In the genomic region with DNA sequence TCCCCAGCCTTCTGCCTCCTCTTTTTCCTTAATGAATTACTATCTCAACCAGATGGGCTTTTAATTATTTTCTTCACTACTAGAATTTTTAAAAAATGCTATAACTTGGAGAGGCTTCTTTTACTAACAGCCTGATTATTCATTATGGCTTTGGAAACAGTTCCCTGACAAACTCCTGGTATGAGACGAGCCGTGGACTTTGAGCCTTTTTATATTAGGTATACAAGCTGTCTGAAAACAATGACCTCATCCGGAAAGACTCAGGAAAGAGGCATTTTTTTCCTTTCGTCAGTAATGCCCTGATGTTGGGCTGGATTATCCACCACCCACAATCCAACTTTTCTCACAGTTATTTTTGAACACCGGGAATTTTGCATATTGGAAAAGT, we compare ENCODE assay signal across 10 cellular contexts. TPM values are rescaled to one million over a fixed set of nuclear protein-coding genes. Genes with fewer than 3 reads are reported as not detected.
DNase-seq lines count a peak whose midpoint lies in the region; ATAC-seq and TF ChIP-seq lines count a peak whose summit lies in the region.
"Had no signal": no experiment of that assay in that cellular context is flagged by ENCODE, and none has a peak within 500 bp of the region (broad histone marks: within the 10 kb centered on the region; RNA-seq: fewer than 3 reads in every experiment).

No MANE protein-coding gene starts in this region.

- TF ChIP-seq CTCF in foreskin fibroblast (IDR thresholded peaks at IDR 0.05; ENCODE audit: low read depth, low read length) (no peak), parathyroid adenoma (IDR thresholded peaks at IDR 0.05) (no peak)

- no peaks in the 10 kb centered on the region for H3K79me2 ChIP-seq in parathyroid adenoma

- no peak overlapping the region for H3K9ac ChIP-seq in parathyroid adenoma

- peak; percentile 73 for ATAC-seq in SK-N-SH treated with all-trans-retinoic acid at 6 μM for 48 hours
- no peak for ATAC-seq in HG03045 (IDR thresholded peaks at IDR 0.05; ENCODE audit: unreplicated experiment)
- no peak for ATAC-seq in naive thymus-derived CD4-positive, alpha-beta T cell
- no peak for ATAC-seq in HG03460 (IDR thresholded peaks at IDR 0.05; ENCODE audit: unreplicated experiment)

- H3K27me3 ChIP-seq in parathyroid adenoma (ENCODE audit: control insufficient read depth, insufficient read depth, low read length): no peaks in the 10 kb centered on the region
- no peaks in the 10 kb centered on the region for H3K27me3 ChIP-seq in naive thymus-derived CD4-positive, alpha-beta T cell (ENCODE audit: control insufficient read depth in 2 of 2, insufficient read depth in 2 of 2, low read length in 2 of 2)

- H2AFZ ChIP-seq in parathyroid adenoma: no peak overlapping the region

- no peaks in the 10 kb centered on the region for H3K9me3 ChIP-seq in parathyroid adenoma (ENCODE audit: control insufficient read depth, low read length)
- no peaks in the 10 kb centered on the region for H3K9me3 ChIP-seq in naive thymus-derived CD4-positive, alpha-beta T cell (ENCODE audit: control insufficient read depth in 2 of 3, low read length in 3 of 3)

- H3K27ac ChIP-seq in parathyroid adenoma: no peak overlapping the region
- H3K27ac ChIP-seq in naive thymus-derived CD4-positive, alpha-beta T cell (ENCODE audit: low read depth, low read length): no peak overlapping the region
- H3K27ac ChIP-seq: VCaP had no signal

- POLR2A ChIA-PET in naive thymus-derived CD4-positive, alpha-beta T cell (lab: Charles Lee): no interaction called here

- in situ Hi-C loops in Caki2 (cut with HindIII; ENCODE audit: low pct_unique_long_range_greater_than_20kb, low sequenced_read_pairs): no loop called here

- no peak overlapping the region for H3K27ac Mint-ChIP-seq in naive thymus-derived CD4-positive, alpha-beta T cell

- H3K4me1 Mint-ChIP-seq in naive thymus-derived CD4-positive, alpha-beta T cell: peaks cover 0 to 3% (median 0%) of the 10 kb centered on the region in 7 donors

- H3K27me3 Mint-ChIP-seq in naive thymus-derived CD4-positive, alpha-beta T cell: peaks cover 0 to 19% (median 0%) of the 10 kb centered on the region in 5 donors

- intact Hi-C loops in naive thymus-derived CD4-positive, alpha-beta T cell (cut with micrococcal nuclease): no loop called here

- peak overlapping the region; percentile 9 for H3K4me2 ChIP-seq in parathyroid adenoma (ENCODE audit: low read length)

- no peaks in the 10 kb centered on the region for H3K36me3 Mint-ChIP-seq in naive thymus-derived CD4-positive, alpha-beta T cell

- CTCF ChIA-PET in naive thymus-derived CD4-positive, alpha-beta T cell (lab: Charles Lee): no interaction called here

- peaks cover 4% of the 10 kb centered on the region for H3K4me1 ChIP-seq in parathyroid adenoma
- H3K4me1 ChIP-seq in naive thymus-derived CD4-positive, alpha-beta T cell (ENCODE audit: control insufficient read depth in 2 of 2, insufficient read depth in 2 of 2, low read length in 2 of 2): no peaks in the 10 kb centered on the region

- H3K4me3 Mint-ChIP-seq in naive thymus-derived CD4-positive, alpha-beta T cell: no peak overlapping the region

- DNase-seq in Caki2 (ENCODE audit: low read depth) (peak; percentile 61), foreskin fibroblast (peak; percentile 61 to 82), GM19240 (ENCODE audit: insufficient read length, low spot score) (no peak)
- DNase-seq in naive thymus-derived CD4-positive, alpha-beta T cell: no peak
- DNase-seq: effector CD8-positive, alpha-beta T cell had no signal

- H3K4me3 ChIP-seq in foreskin fibroblast (ENCODE audit: low read depth in 1 of 2, low read length in 2 of 2) (peak overlapping the region; percentile 24 to 34), parathyroid adenoma (ENCODE audit: low read depth, low read length) (no peak overlapping the region)
- H3K4me3 ChIP-seq in naive thymus-derived CD4-positive, alpha-beta T cell (ENCODE audit: low read length): no peak overlapping the region

- no peaks in the 10 kb centered on the region for H3K36me3 ChIP-seq in parathyroid adenoma (ENCODE audit: control insufficient read depth, insufficient read depth, low read length)
- H3K36me3 ChIP-seq in naive thymus-derived CD4-positive, alpha-beta T cell (ENCODE audit: control insufficient read depth in 2 of 3, insufficient read depth in 3 of 3, low read length in 3 of 3): no peaks in the 10 kb centered on the region

- H3K9me3 Mint-ChIP-seq in naive thymus-derived CD4-positive, alpha-beta T cell: no peaks in the 10 kb centered on the region

TF ChIP-seq in SK-N-SH treated with all-trans-retinoic acid at 6 μM for 48 hours, 23 proteins besides CTCF, POLR2A, EP300 and RAD21:
- TF ChIP-seq ZNF565 (CRISPR knock-in tag; conservative IDR thresholded peaks at IDR 0.05; ENCODE audit: low read depth) (no peak), ZNF8 (CRISPR knock-in tag; IDR thresholded peaks at IDR 0.05) (no peak), ZFP30 (CRISPR knock-in tag; IDR thresholded peaks at IDR 0.05) (no peak), RARB (CRISPR knock-in tag; IDR thresholded peaks at IDR 0.05) (no peak), ISL1 (CRISPR knock-in tag; IDR thresholded peaks at IDR 0.05) (peak; percentile 28; the same call in 1 of the 2 replicates), BACH2 (CRISPR knock-in tag; IDR thresholded peaks at IDR 0.05; ENCODE audit: borderline replicate concordance) (no peak), TOX (CRISPR knock-in tag; IDR thresholded peaks at IDR 0.05; ENCODE audit: borderline replicate concordance) (no peak), POU6F1 (CRISPR knock-in tag; IDR thresholded peaks at IDR 0.05; ENCODE audit: borderline replicate concordance, low read depth) (no peak)

RNA-seq across cellular contexts. Expression of gene ABLIM1, which starts 26.7 kb away (rescaled TPM):
- 2.2 and 2.6 TPM in 2 replicates for total RNA-seq in Caki2 (2014; rRNA removed; shearing (Covaris generic); ENCODE audit: low replicate concordance)
- total RNA-seq in naive thymus-derived CD4-positive, alpha-beta T cell: 100 to 1,000 TPM; 109 to 362 (median 258) TPM
- 100 to 1,000 TPM; 372 to 440 TPM for polyA plus RNA-seq in naive thymus-derived CD4-positive, alpha-beta T cell

Comparison
In these comparisons a context has a peak if more than half of its experiments do, and no peak if none do; other contexts are left out.
1. DNase-seq: peak in Caki2 (single experiment) and foreskin fibroblast (2 of 2); none in GM19240 (single experiment) and naive thymus-derived CD4-positive, alpha-beta T cell (0 of 9).
2. H3K4me3 ChIP-seq: peak in foreskin fibroblast (2 of 2); none in parathyroid adenoma (single experiment) and naive thymus-derived CD4-positive, alpha-beta T cell (single experiment).
3. RNA of gene ABLIM1, which starts 26.7 kb away (total RNA-seq): 109 to 362 TPM in naive thymus-derived CD4-positive, alpha-beta T cell; 2.2 to 2.6 TPM in Caki2; every median in the first group is over 10 times any median in the second.